Comparison of ENCODE assay signal across 17 cellular contexts in genomic region chr10:127738512-127739424, GRCh38. TPM values are rescaled to one million over a fixed set of nuclear protein-coding genes. Genes with fewer than 3 reads are reported as not detected.
DNase-seq lines count a peak whose midpoint lies in the region; ATAC-seq, FAIRE-seq and TF ChIP-seq lines count a peak whose summit lies in the region.
"Had no signal": no experiment of that assay in that cellular context is flagged by ENCODE, and none has a peak within 500 bp of the region (broad histone marks: within the 10 kb centered on the region; RNA-seq: fewer than 3 reads in every experiment).

No MANE protein-coding gene starts in this region.

- no peak overlapping the region for H3K9ac ChIP-seq in HUES64 (ENCODE audit: low read depth, low read length)

- TF ChIP-seq CTCF in bronchial epithelial cell (IDR thresholded peaks at IDR 0.05; ENCODE audit: insufficient read depth, low read length, severe bottlenecking) (no peak), GM10248 (IDR thresholded peaks at IDR 0.05; ENCODE audit: control extremely low read depth, extremely low read depth, low read depth, missing control alignments) (no peak)

- H3K4me1 ChIP-seq in HUES64 (ENCODE audit: insufficient read depth, low read length): peaks cover 10% of the 10 kb centered on the region; the same call in 1 of the 2 replicates

- ATAC-seq in HG02852 (IDR thresholded peaks at IDR 0.05; ENCODE audit: unreplicated experiment) (no peak), GM18520 (IDR thresholded peaks at IDR 0.05; ENCODE audit: unreplicated experiment) (no peak)
- ATAC-seq: mucosa of descending colon, PC-3 had no signal

- peak overlapping the region; percentile 53 for H3K4me3 ChIP-seq in HUES64 (ENCODE audit: low read length)
- H3K4me3 ChIP-seq in bronchial epithelial cell (ENCODE audit: low read depth, low read length): no peak overlapping the region
- H3K4me3 ChIP-seq: mucosa of descending colon had no signal

- CTCF ChIA-PET in GM10248 (lab: Yijun Ruan, JAX): no interaction called here

- peak; percentile 23 for DNase-seq in DMS79 treated with DMSO at 0.1 percent for 48 hours (lab: John Stamatoyannopoulos, UW)
- DNase-seq in bronchial epithelial cell (ENCODE audit: low read depth): peak; percentile 30
- DNase-seq in left kidney (ENCODE audit: low read depth, low spot score): peak; percentile 79
- no peak for DNase-seq in GM19239 (ENCODE audit: insufficient read length, low spot score)
- DNase-seq in GM10248 (ENCODE audit: extremely low spot score): no peak
- DNase-seq: activated effector memory CD4-positive, alpha-beta T cell treated with anti-CD3 and anti-CD28 coated beads, Interleukin-2, amount 50 U/mL, for 16 hours; AML-193; DMS53; mucosa of descending colon; NCI-H2227 treated with DMSO at 0.1 percent for 48 hours; PC-3; spleen had no signal

- H3K27ac ChIP-seq in HUES64 (ENCODE audit: low read depth, low read length): no peak overlapping the region

- POLR2A ChIA-PET in GM10248 (lab: Yijun Ruan, JAX): no interaction called here

- H3K36me3 ChIP-seq in HUES64 (ENCODE audit: insufficient read depth, low read length) (no peaks in the 10 kb centered on the region), bronchial epithelial cell (ENCODE audit: control insufficient read depth, insufficient read depth, low read length) (no peaks in the 10 kb centered on the region)
- H3K36me3 ChIP-seq: spleen had no signal

- H3K27me3 ChIP-seq in HUES64 (ENCODE audit: insufficient read depth, low read length): peaks cover 65% of the 10 kb centered on the region
- H3K27me3 ChIP-seq in bronchial epithelial cell (ENCODE audit: control insufficient read depth, insufficient read depth, low read length): peaks cover 31% of the 10 kb centered on the region

- H3K9me3 ChIP-seq in HUES64 (ENCODE audit: insufficient read depth, low read depth, low read length): no peaks in the 10 kb centered on the region
- H3K9me3 ChIP-seq: mucosa of descending colon, spleen had no signal

- 46% methylated on average over 59 of the region's 59 CpGs for WGBS in HUES64

- FAIRE-seq in bronchial epithelial cell (lab: Jason Lieb, UNC): no peak
- FAIRE-seq in GM19239 (lab: Jason Lieb, UNC): no peak
- FAIRE-seq: astrocyte, islet of Langerhans had no signal

RNA-seq across cellular contexts. Expression of gene FOXI2, which starts 1.8 kb away (rescaled TPM):
- 0.50 TPM for polyA plus RNA-seq in HUES64 (2013, experiment 1 of 2)
- polyA plus RNA-seq in HUES64 (2013, experiment 2 of 2): 0.38 TPM
- total RNA-seq in bronchial epithelial cell: not detected in 2 replicates
- total RNA-seq: astrocyte, PC-3 had no signal

Comparison
In these comparisons a context has a peak if more than half of its experiments do, and no peak if none do; other contexts are left out.
1. DNase-seq: peak in DMS79 treated with DMSO at 0.1 percent for 48 hours (single experiment), bronchial epithelial cell (single experiment) and left kidney (single experiment); none in GM19239 (single experiment) and GM10248 (single experiment).